In genomic region chr5:53422539-53422938, GRCh38 we compare ENCODE assay signal across 2 cellular contexts.
TF ChIP-seq lines count a peak whose summit lies in the region.

No MANE protein-coding gene starts in this region.

TF ChIP-seq in A549, 52 proteins besides CTCF, POLR2A, EP300 and RAD21:
- no peak for TF ChIP-seq BCL3 (IDR thresholded peaks at IDR 0.05)
- TF ChIP-seq MAZ (IDR thresholded peaks at IDR 0.05; ENCODE audit: borderline replicate concordance, low read depth, low read length): no peak
- no peak for TF ChIP-seq ZSCAN20 (CRISPR knock-in tag; IDR thresholded peaks at IDR 0.05)
- no peak for TF ChIP-seq HMGXB4 (CRISPR knock-in tag; IDR thresholded peaks at IDR 0.05; ENCODE audit: borderline replicate concordance)
- TF ChIP-seq KDM1A (IDR thresholded peaks at IDR 0.05; ENCODE audit: low read depth): no peak
- TF ChIP-seq KDM5A (IDR thresholded peaks at IDR 0.05): no peak
- no peak for TF ChIP-seq MYC (IDR thresholded peaks at IDR 0.05; ENCODE audit: borderline replicate concordance, low read length)
- no peak for TF ChIP-seq JUN (IDR thresholded peaks at IDR 0.05)
- TF ChIP-seq RFX5 (IDR thresholded peaks at IDR 0.05): no peak
- TF ChIP-seq TP53 (CRISPR knock-in tag; IDR thresholded peaks at IDR 0.05): no peak
- TF ChIP-seq CEBPB (IDR thresholded peaks at IDR 0.05): no peak

TF ChIP-seq in GM12878, 131 proteins besides CTCF, POLR2A, EP300 and RAD21 (continued from another document):
- peak; percentile 64; the same call in 1 of the 2 replicates for TF ChIP-seq SPI1 (IDR thresholded peaks at IDR 0.05; ENCODE audit: borderline replicate concordance, insufficient read depth, low read depth, low read length)
